In genomic region chr17:42279776-42280630, GRCh38 we compare ENCODE assay signal across 17 cellular contexts. TPM values are rescaled to one million over a fixed set of nuclear protein-coding genes. Genes with fewer than 3 reads are reported as not detected.
DNase-seq lines count a peak whose midpoint lies in the region; ATAC-seq, FAIRE-seq and TF ChIP-seq lines count a peak whose summit lies in the region.
"Had no signal": no experiment of that assay in that cellular context is flagged by ENCODE, and none has a peak within 500 bp of the region (broad histone marks: within the 10 kb centered on the region; RNA-seq: fewer than 3 reads in every experiment).

No MANE protein-coding gene starts in this region.

- intact Hi-C loops in activated CD4-positive, alpha-beta memory T cell treated with anti-CD3 and anti-CD28 coated beads for 36 hours (cut with micrococcal nuclease) = loop anchor here (10.0 kb wide), 1 partner anchor 395 kb away; the partner anchor contains the start of gene PLEKHH3
- intact Hi-C loops in CD8-positive, alpha-beta T cell (cut with DNase I, micrococcal nuclease) = no loop called here
- intact Hi-C loops in K562 (cut with micrococcal nuclease) (no loop called here), sigmoid colon (cut with DNase I) (no loop called here)

- peaks cover 12% of the 10 kb centered on the region for H3K36me3 Mint-ChIP-seq in activated CD4-positive, alpha-beta memory T cell treated with anti-CD3 and anti-CD28 coated beads, Interleukin-2, amount 10 ng/mL, durations not matched to agents 7 days and 5 days (ENCODE audit: low read depth)
- peaks cover 6% of the 10 kb centered on the region for H3K36me3 Mint-ChIP-seq in activated CD4-positive, alpha-beta memory T cell treated with anti-CD3 and anti-CD28 coated beads for 36 hours
- H3K36me3 Mint-ChIP-seq in CD8-positive, alpha-beta T cell = peaks cover 7% of the 10 kb centered on the region
- H3K36me3 Mint-ChIP-seq: mesothelial cell of epicardium had no signal

- H3K9me1 ChIP-seq in K562 (ENCODE audit: control insufficient read depth, insufficient read depth, low read length) = no peaks in the 10 kb centered on the region

- CTCF ChIA-PET in activated CD4-positive, alpha-beta memory T cell treated with anti-CD3 and anti-CD28 coated beads, Interleukin-2, amount 10 ng/mL, durations not matched to agents 7 days and 5 days (lab: Charles Lee) = no interaction called here
- CTCF ChIA-PET in activated CD4-positive, alpha-beta memory T cell treated with anti-CD3 and anti-CD28 coated beads for 36 hours (lab: Charles Lee) = interaction anchor here (2.1 kb wide), 1 partner anchor 58 kb away, joined by 12 read pairs; no protein-coding TSS in a partner anchor
- CTCF ChIA-PET in CD8-positive, alpha-beta T cell (lab: Charles Lee) = interaction anchor here (1.4 to 1.7 kb wide), 2 partner anchors 9 to 32 kb away, joined by 6 read pairs; partner anchors contain the start of gene STAT5A
- CTCF ChIA-PET in K562 (lab: Yijun Ruan, JAX; ENCODE audit: low intra/inter-chr PET ratio) = no interaction called here

- in situ Hi-C loops in K562 (cut with MboI) (no loop called here), G401 (cut with HindIII; ENCODE audit: low sequenced_read_pairs) (no loop called here)

- no peak for TF ChIP-seq CTCF in CD8-positive, alpha-beta T cell (IDR thresholded peaks at IDR 0.05)
- TF ChIP-seq CTCF in K562 (IDR thresholded peaks at IDR 0.05 in 2 of 3, conservative IDR thresholded peaks at IDR 0.05 in 1 of 3; ENCODE audit: insufficient read depth in 2 of 3, low read depth in 1 of 3, low read length in 3 of 3) (no peak), sigmoid colon (IDR thresholded peaks at IDR 0.05) (no peak)

- peaks cover 17% of the 10 kb centered on the region for H3K4me1 Mint-ChIP-seq in activated CD4-positive, alpha-beta memory T cell treated with anti-CD3 and anti-CD28 coated beads, Interleukin-2, amount 10 ng/mL, durations not matched to agents 7 days and 5 days
- peaks cover 39% of the 10 kb centered on the region for H3K4me1 Mint-ChIP-seq in activated CD4-positive, alpha-beta memory T cell treated with anti-CD3 and anti-CD28 coated beads for 36 hours (ENCODE audit: low read depth)
- H3K4me1 Mint-ChIP-seq in CD8-positive, alpha-beta T cell (ENCODE audit: low read depth) = peaks cover 23% of the 10 kb centered on the region

- H3K27me3 ChIP-seq in CD8-positive, alpha-beta T cell (ENCODE audit: insufficient read depth, low read length) = no peaks in the 10 kb centered on the region
- H3K27me3 ChIP-seq in K562 (ENCODE audit: control insufficient read depth in 2 of 2, insufficient read depth in 2 of 2, low read length in 2 of 2) (no peaks in the 10 kb centered on the region), sigmoid colon (no peaks in the 10 kb centered on the region)
- H3K27me3 ChIP-seq: BE2C, brain microvascular endothelial cell had no signal

- WGBS in K562 (ENCODE audit: insufficient coverage, low coverage, missing lambda C conversion rate) = 82% methylated on average over 4 of the region's 4 CpGs
- 89 to 93% methylated on average over 4 of the region's 4 CpGs for WGBS in sigmoid colon, 2 donors

- no peaks in the 10 kb centered on the region for H3K9me3 Mint-ChIP-seq in activated CD4-positive, alpha-beta memory T cell treated with anti-CD3 and anti-CD28 coated beads, Interleukin-2, amount 10 ng/mL, durations not matched to agents 7 days and 5 days
- no peaks in the 10 kb centered on the region for H3K9me3 Mint-ChIP-seq in activated CD4-positive, alpha-beta memory T cell treated with anti-CD3 and anti-CD28 coated beads for 36 hours
- no peaks in the 10 kb centered on the region for H3K9me3 Mint-ChIP-seq in CD8-positive, alpha-beta T cell
- H3K9me3 Mint-ChIP-seq: mesothelial cell of epicardium had no signal

- peak overlapping the region in 1 of 2 experiments; percentile 59; a peak in 1 of 4 replicates for H3K9ac ChIP-seq in K562 (ENCODE audit: insufficient read depth in 1 of 2, low read depth in 2 of 2, low read length in 2 of 2)

- peaks cover 76% of the 10 kb centered on the region for H3K79me2 ChIP-seq in K562 (ENCODE audit: control insufficient read depth, insufficient read depth, low read length)

- POLR2A ChIA-PET in activated CD4-positive, alpha-beta memory T cell treated with anti-CD3 and anti-CD28 coated beads, Interleukin-2, amount 10 ng/mL, durations not matched to agents 7 days and 5 days (lab: Charles Lee) = interaction anchor here (0.6 to 13.0 kb wide), 3 partner anchors 7 to 30 kb away, joined by 3 to 245 read pairs (median 193); partner anchors contain the start of gene STAT5A
- POLR2A ChIA-PET in activated CD4-positive, alpha-beta memory T cell treated with anti-CD3 and anti-CD28 coated beads for 36 hours (lab: Charles Lee) = interaction anchor here (0.8 to 3.8 kb wide), 2 partner anchors 9 to 10 kb away, joined by 3 to 42 read pairs; partner anchors contain the start of gene STAT5A
- POLR2A ChIA-PET in CD8-positive, alpha-beta T cell (lab: Charles Lee) = interaction anchor here (3.6 kb wide), 1 partner anchor 8 kb away, joined by 14 read pairs; the partner anchor contains the start of gene STAT5A
- POLR2A ChIA-PET in K562 (lab: Yijun Ruan, JAX) = interaction anchor here (1.1 to 5.8 kb wide), 3 partner anchors 9 to 11 kb away, joined by 6 to 41 read pairs (median 7); partner anchors contain the start of gene STAT5A

- no TSS peak for BruUV-seq in K562 (replicated peaks; lab: Mats Ljungman, UMichigan)

- H2AFZ ChIP-seq in K562 (ENCODE audit: low read depth, low read length) = no peak overlapping the region

- H3K27me3 Mint-ChIP-seq in activated CD4-positive, alpha-beta memory T cell treated with anti-CD3 and anti-CD28 coated beads, Interleukin-2, amount 10 ng/mL, durations not matched to agents 7 days and 5 days = no peaks in the 10 kb centered on the region
- no peaks in the 10 kb centered on the region for H3K27me3 Mint-ChIP-seq in activated CD4-positive, alpha-beta memory T cell treated with anti-CD3 and anti-CD28 coated beads for 36 hours
- H3K27me3 Mint-ChIP-seq in CD8-positive, alpha-beta T cell (ENCODE audit: low read depth) = no peaks in the 10 kb centered on the region

- no peak overlapping the region for H3K27ac ChIP-seq in CD8-positive, alpha-beta T cell (ENCODE audit: low read depth, low read length)
- H3K27ac ChIP-seq in K562 (ENCODE audit: extremely low read depth, low read depth, low read length) (peak overlapping the region; percentile 19; the same call in 1 of the 3 replicates), sigmoid colon (no peak overlapping the region)
- H3K27ac ChIP-seq: A549, brain microvascular endothelial cell, coronary artery had no signal

- no peak overlapping the region for H3K4me3 Mint-ChIP-seq in activated CD4-positive, alpha-beta memory T cell treated with anti-CD3 and anti-CD28 coated beads, Interleukin-2, amount 10 ng/mL, durations not matched to agents 7 days and 5 days
- no peak overlapping the region for H3K4me3 Mint-ChIP-seq in activated CD4-positive, alpha-beta memory T cell treated with anti-CD3 and anti-CD28 coated beads for 36 hours
- H3K4me3 Mint-ChIP-seq in CD8-positive, alpha-beta T cell = no peak overlapping the region
- H3K4me3 Mint-ChIP-seq: mesothelial cell of epicardium had no signal

- ATAC-seq in CD8-positive, alpha-beta T cell = no peak
- ATAC-seq in K562 (no peak), HG03571 (IDR thresholded peaks at IDR 0.05; ENCODE audit: unreplicated experiment) (no peak), HG03135 (IDR thresholded peaks at IDR 0.05; ENCODE audit: unreplicated experiment) (no peak)
- ATAC-seq: A549, HCT116 had no signal

- TF ChIP-seq POLR2A in K562 (conservative IDR thresholded peaks at IDR 0.05) = peak; percentile 37; the same call in 1 of the 2 replicates
- TF ChIP-seq POLR2A in sigmoid colon (IDR thresholded peaks at IDR 0.05) = no peak

- no peaks in the 10 kb centered on the region for H3K9me3 ChIP-seq in CD8-positive, alpha-beta T cell (ENCODE audit: low read length)
- no peaks in the 10 kb centered on the region for H3K9me3 ChIP-seq in K562 (replicated peaks; ENCODE audit: control insufficient read depth, insufficient read depth, low read depth, low read length)
- H3K9me3 ChIP-seq in sigmoid colon = no peaks in the 10 kb centered on the region
- H3K9me3 ChIP-seq: A549, BE2C had no signal

- no peak overlapping the region for H3K4me2 ChIP-seq in K562 (ENCODE audit: insufficient read depth, low read length)
- H3K4me2 ChIP-seq: A549 had no signal

- no peak for TF ChIP-seq RAD21 in K562 (CRISPR knock-in tag; conservative IDR thresholded peaks at IDR 0.05 in 1 of 2, IDR thresholded peaks at IDR 0.05 in 1 of 2)

- no peak overlapping the region for H3K4me3 ChIP-seq in CD8-positive, alpha-beta T cell (ENCODE audit: low read depth, low read length)
- no peak overlapping the region for H3K4me3 ChIP-seq in K562
- H3K4me3 ChIP-seq in sigmoid colon = no peak overlapping the region
- H3K4me3 ChIP-seq: A549, coronary artery had no signal

- H3K4me1 ChIP-seq in CD8-positive, alpha-beta T cell (ENCODE audit: insufficient read depth, low read length) = peaks cover 11% of the 10 kb centered on the region
- H3K4me1 ChIP-seq in K562 (replicated peaks in 1 of 2; ENCODE audit: control insufficient read depth in 2 of 2, insufficient read depth in 2 of 2, low read length in 2 of 2) = peaks cover 43 to 44% of the 10 kb centered on the region in 2 experiments
- peaks cover 0 to 16% (median 9%) of the 10 kb centered on the region in 4 donors for H3K4me1 ChIP-seq in sigmoid colon

- peak; percentile 14 for DNase-seq in activated CD4-positive, alpha-beta memory T cell treated with anti-CD3 and anti-CD28 coated beads, Interleukin-2, amount 10 ng/mL, durations not matched to agents 7 days and 5 days
- DNase-seq in activated CD4-positive, alpha-beta memory T cell treated with anti-CD3 and anti-CD28 coated beads for 36 hours = no peak
- DNase-seq in CD8-positive, alpha-beta T cell = peak in 1 of 7 experiments; percentile 25
- peak in 1 of 4 experiments; percentile 12 for DNase-seq in K562 (ENCODE audit: extremely low read depth in 1 of 4, low spot score in 3 of 4)
- peak; percentile 60 for DNase-seq in sigmoid colon
- no peak for DNase-seq in G401 (ENCODE audit: low spot score)
- DNase-seq: activated CD4-positive, CD25-positive, alpha-beta regulatory T cell; BE2C; brain microvascular endothelial cell; NCI-H510A treated with DMSO at 0.1 percent for 48 hours had no signal

- FAIRE-seq in K562 (lab: Jason Lieb, UNC) = no peak
- FAIRE-seq: A549, endometrium had no signal

- TF ChIP-seq EP300 in K562 (IDR thresholded peaks at IDR 0.05; ENCODE audit: low read length) (no peak), sigmoid colon (IDR thresholded peaks at IDR 0.05) (no peak)

- no peaks in the 10 kb centered on the region for H3K36me3 ChIP-seq in CD8-positive, alpha-beta T cell (ENCODE audit: insufficient read depth, low read length)
- H3K36me3 ChIP-seq in K562 (ENCODE audit: control insufficient read depth, insufficient read depth, low read length) (peaks cover 29% of the 10 kb centered on the region), sigmoid colon (no peaks in the 10 kb centered on the region)
- H3K36me3 ChIP-seq: BE2C, brain microvascular endothelial cell had no signal

- H4K20me1 ChIP-seq in K562 (replicated peaks; ENCODE audit: control insufficient read depth, insufficient read depth, low read length) = no peaks in the 10 kb centered on the region

- no peak overlapping the region for H3K27ac Mint-ChIP-seq in activated CD4-positive, alpha-beta memory T cell treated with anti-CD3 and anti-CD28 coated beads, Interleukin-2, amount 10 ng/mL, durations not matched to agents 7 days and 5 days
- H3K27ac Mint-ChIP-seq in activated CD4-positive, alpha-beta memory T cell treated with anti-CD3 and anti-CD28 coated beads for 36 hours = no peak overlapping the region
- H3K27ac Mint-ChIP-seq in CD8-positive, alpha-beta T cell = peak overlapping the region; percentile 50
- H3K27ac Mint-ChIP-seq: mesothelial cell of epicardium had no signal

RNA-seq across cellular contexts. Expression of gene STAT5B, which starts 3.8 kb away (rescaled TPM):
- 100 to 1,000 TPM; 163 to 171 TPM for total RNA-seq in activated CD4-positive, alpha-beta memory T cell treated with anti-CD3 and anti-CD28 coated beads, Interleukin-2, amount 10 ng/mL, durations not matched to agents 7 days and 5 days
- 100 to 1,000 TPM; 192 to 195 TPM for total RNA-seq in activated CD4-positive, alpha-beta memory T cell treated with anti-CD3 and anti-CD28 coated beads for 36 hours
- 10 to 100 TPM; 85.2 to 85.5 TPM for total RNA-seq in CD8-positive, alpha-beta T cell
- 425 and 510 TPM in 2 replicates for total RNA-seq in K562 (2011; cell fraction: chromatin; rRNA removed; ENCODE audit: low replicate concordance)
- total RNA-seq in K562 (2011; cell fraction: nucleolus; rRNA removed) = 258 and 266 TPM in 2 replicates
- 265 and 278 TPM in 2 replicates for total RNA-seq in K562 (2011; cell fraction: nucleoplasm; rRNA removed)
- total RNA-seq in K562 (2014; rRNA removed) (92.4 and 113 TPM in 2 replicates), K562 (2014; rRNA removed; fragmentation: Illumina TruSeq; extraction: Trizol) (75.5 and 75.7 TPM in 2 replicates), K562 (2015; rRNA removed; fragmentation: Illumina TruSeq; extraction: Trizol) (63.5 and 65.2 TPM in 2 replicates), K562 (2021) (134 TPM in 2 replicates), sigmoid colon (100 to 1,000 TPM in 1 of 4 donors, 10 to 100 TPM in 3; 93.5 to 117 (median 98.4) TPM)
- polyA plus RNA-seq in K562 (2011; rRNA removed) (147 and 176 TPM in 2 replicates), K562 (2014; fragmentation: Illumina TruSeq; extraction: Trizol) (117 and 130 TPM in 2 replicates), K562 (2014; fragmentation: Nextera tagmentation; extraction: Ambion mirVana) (10 to 100 TPM; 20.8 to 23.5 TPM), K562 (2014; rRNA removed) (109 and 124 TPM in 2 replicates), sigmoid colon (10 to 100 TPM; 11.3 to 37.5 (median 13.2) TPM)
- polyA plus RNA-seq in K562 (2011; cell fraction: cytosol; rRNA removed) = 94.2 and 122 TPM in 2 replicates
- 190 and 298 TPM in 2 replicates for polyA plus RNA-seq in K562 (2011; cell fraction: nucleus; rRNA removed)
- 79.5 and 138 TPM in 2 replicates for polyA plus RNA-seq in K562 (2012)
- polyA minus RNA-seq in K562 (2011; rRNA and poly(A)+ RNA removed) = 101 and 127 TPM in 2 replicates
- polyA minus RNA-seq in K562 (2011; cell fraction: cytosol; rRNA and poly(A)+ RNA removed) = 79.7 and 81.7 TPM in 2 replicates
- polyA minus RNA-seq in K562 (2011; cell fraction: nucleus; rRNA and poly(A)+ RNA removed) = 54.4 and 60.3 TPM in 2 replicates
- 10.4 and 15.8 TPM in 2 replicates for total RNA-seq in G401 (2014; rRNA removed; shearing (Covaris generic))

RNA-seq across cellular contexts. Expression of gene STAT5A, which starts 8.3 kb away (rescaled TPM):
- 10 to 100 TPM; 88.4 to 96.7 TPM for total RNA-seq in activated CD4-positive, alpha-beta memory T cell treated with anti-CD3 and anti-CD28 coated beads, Interleukin-2, amount 10 ng/mL, durations not matched to agents 7 days and 5 days
- 100 to 1,000 TPM; 211 to 215 TPM for total RNA-seq in activated CD4-positive, alpha-beta memory T cell treated with anti-CD3 and anti-CD28 coated beads for 36 hours
- total RNA-seq in CD8-positive, alpha-beta T cell = 100 to 1,000 TPM; 300 to 319 TPM
- 251 and 757 TPM in 2 replicates for total RNA-seq in K562 (2011; cell fraction: chromatin; rRNA removed; ENCODE audit: low replicate concordance)
- 428 and 505 TPM in 2 replicates for total RNA-seq in K562 (2011; cell fraction: nucleolus; rRNA removed)
- total RNA-seq in K562 (2011; cell fraction: nucleoplasm; rRNA removed) = 262 and 311 TPM in 2 replicates
- 391 and 467 TPM in 2 replicates for total RNA-seq in K562 (2014; rRNA removed)
- 156 and 174 TPM in 2 replicates for total RNA-seq in K562 (2014; rRNA removed; fragmentation: Illumina TruSeq; extraction: Trizol)
- 177 and 195 TPM in 2 replicates for total RNA-seq in K562 (2015; rRNA removed; fragmentation: Illumina TruSeq; extraction: Trizol)
- total RNA-seq in K562 (2021) = 377 and 414 TPM in 2 replicates
- polyA plus RNA-seq in K562 (2011; rRNA removed) = 131 and 196 TPM in 2 replicates
- 76.7 and 247 TPM in 2 replicates for polyA plus RNA-seq in K562 (2011; cell fraction: cytosol; rRNA removed)
- polyA plus RNA-seq in K562 (2011; cell fraction: nucleus; rRNA removed) = 268 and 853 TPM in 2 replicates
- polyA plus RNA-seq in K562 (2012) = 303 and 408 TPM in 2 replicates
- 379 and 415 TPM in 2 replicates for polyA plus RNA-seq in K562 (2014; fragmentation: Illumina TruSeq; extraction: Trizol)
- 10 to 100 TPM; 79.9 to 81.8 TPM for polyA plus RNA-seq in K562 (2014; fragmentation: Nextera tagmentation; extraction: Ambion mirVana)
- polyA plus RNA-seq in K562 (2014; rRNA removed) = 239 and 248 TPM in 2 replicates
- polyA minus RNA-seq in K562 (2011; rRNA and poly(A)+ RNA removed) = 114 and 250 TPM in 2 replicates
- polyA minus RNA-seq in K562 (2011; cell fraction: cytosol; rRNA and poly(A)+ RNA removed) = 124 and 299 TPM in 2 replicates
- polyA minus RNA-seq in K562 (2011; cell fraction: nucleus; rRNA and poly(A)+ RNA removed) = 105 and 217 TPM in 2 replicates
- 10 to 100 TPM; 57.2 to 91.0 (median 80.8) TPM for total RNA-seq in sigmoid colon
- 10 to 100 TPM in 2 of 3 donors, 1 to 10 TPM in 1; 7.4 to 39.2 (median 13.2) TPM for polyA plus RNA-seq in sigmoid colon
- 0.18 and 0.31 TPM in 2 replicates for total RNA-seq in G401 (2014; rRNA removed; shearing (Covaris generic))

Comparison
In these comparisons a context has a peak if more than half of its experiments do, and no peak if none do; other contexts are left out.
1. DNase-seq: peak in activated CD4-positive, alpha-beta memory T cell treated with anti-CD3 and anti-CD28 coated beads, Interleukin-2, amount 10 ng/mL, durations not matched to agents 7 days and 5 days (single experiment) and sigmoid colon (single experiment); none in activated CD4-positive, alpha-beta memory T cell treated with anti-CD3 and anti-CD28 coated beads for 36 hours (single experiment) and G401 (single experiment).
2. CTCF ChIA-PET loops: an anchor here in activated CD4-positive, alpha-beta memory T cell treated with anti-CD3 and anti-CD28 coated beads for 36 hours (2.1 kb wide) and CD8-positive, alpha-beta T cell (1.4 to 1.7 kb wide); none called in activated CD4-positive, alpha-beta memory T cell treated with anti-CD3 and anti-CD28 coated beads, Interleukin-2, amount 10 ng/mL, durations not matched to agents 7 days and 5 days and K562.
3. RNA of gene STAT5A, which starts 8.3 kb away (total RNA-seq): 156 to 757 TPM in K562, 300 to 319 TPM in CD8-positive, alpha-beta T cell, 211 to 215 TPM in activated CD4-positive, alpha-beta memory T cell treated with anti-CD3 and anti-CD28 coated beads for 36 hours, 88.4 to 96.7 TPM in activated CD4-positive, alpha-beta memory T cell treated with anti-CD3 and anti-CD28 coated beads, Interleukin-2, amount 10 ng/mL, durations not matched to agents 7 days and 5 days and 57.2 to 91.0 TPM in sigmoid colon; 0.18 to 0.31 TPM in G401; every median in the first group is over 10 times any median in the second.